26 cellular contexts compared by ENCODE assay signal in the genomic region with DNA sequence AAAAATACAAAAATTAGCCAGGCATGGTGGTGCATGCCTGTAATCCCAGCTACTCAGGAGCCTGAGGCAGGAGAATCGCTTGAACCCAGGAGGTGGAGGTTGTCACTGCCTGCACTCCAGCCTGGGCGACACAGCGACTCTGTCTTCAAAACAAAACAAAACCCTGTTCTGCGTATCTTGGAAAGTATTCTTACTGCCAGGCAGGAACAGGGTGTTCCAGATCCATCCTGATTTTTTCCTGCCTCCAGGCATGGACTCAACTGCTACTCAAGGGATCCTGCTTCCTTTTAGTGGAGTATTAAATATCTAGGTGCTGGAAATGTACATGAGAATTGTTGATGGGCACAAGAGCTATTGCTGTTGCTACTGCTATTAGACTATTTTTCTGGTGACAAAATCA. TPM values are rescaled to one million over a fixed set of nuclear protein-coding genes. Genes with fewer than 3 reads are reported as not detected.
DNase-seq lines count a peak whose midpoint lies in the region; ATAC-seq, FAIRE-seq and TF ChIP-seq lines count a peak whose summit lies in the region.
"Had no signal": no experiment of that assay in that cellular context is flagged by ENCODE, and none has a peak within 500 bp of the region (broad histone marks: within the 10 kb centered on the region; RNA-seq: fewer than 3 reads in every experiment).

No MANE protein-coding gene starts in this region.

- H3K27me3 Mint-ChIP-seq in activated naive CD4-positive, alpha-beta T cell treated with anti-CD3 and anti-CD28 coated beads for 36 hours (ENCODE audit: low read depth) = no peaks in the 10 kb centered on the region
- no peaks in the 10 kb centered on the region for H3K27me3 Mint-ChIP-seq in activated naive CD8-positive, alpha-beta T cell treated with anti-CD3 and anti-CD28 coated beads, Interleukin-2, amount 50 U/mL, for 24 hours
- H3K27me3 Mint-ChIP-seq: CD4-positive, alpha-beta T cell had no signal

- no peak for FAIRE-seq in HepG2 (lab: Jason Lieb, UNC)
- FAIRE-seq: GM12892, RCC 7860 had no signal

- H3K9ac ChIP-seq in HepG2 (ENCODE audit: insufficient read depth, low read depth, low read length) = no peak overlapping the region
- H3K9ac ChIP-seq: BLaER1, GM23248 had no signal

- TF ChIP-seq CTCF in HepG2 (CRISPR knock-in tag; IDR thresholded peaks at IDR 0.05) (no peak), right lobe of liver (IDR thresholded peaks at IDR 0.05) (no peak), gastrocnemius medialis (IDR thresholded peaks at IDR 0.05 in 4 of 5, conservative IDR thresholded peaks at IDR 0.05 in 1 of 5) (no peak)

- no peak for TF ChIP-seq RAD21 in HepG2 (CRISPR knock-in tag; IDR thresholded peaks at IDR 0.05)

- ATAC-seq in HepG2 (no peak), right lobe of liver (no peak), gastrocnemius medialis (peak in 1 of 2 donors; percentile 58), GM21737 (IDR thresholded peaks at IDR 0.05; ENCODE audit: unreplicated experiment) (no peak)
- ATAC-seq in activated naive CD8-positive, alpha-beta T cell treated with anti-CD3 and anti-CD28 coated beads, Interleukin-2, amount 50 U/mL, for 24 hours = no peak

- CTCF ChIA-PET in activated naive CD4-positive, alpha-beta T cell treated with anti-CD3 and anti-CD28 coated beads for 36 hours (lab: Charles Lee) = no interaction called here
- CTCF ChIA-PET in HepG2 (lab: Yijun Ruan, JAX; ENCODE audit: low intra/inter-chr PET ratio, low total read pairs) = no interaction called here

- TF ChIP-seq POLR2A in HepG2 (IDR thresholded peaks at IDR 0.05; ENCODE audit: insufficient read depth in 1 of 2, low read depth in 2 of 2, low read length in 2 of 2) (0 out of 4 replicates have a peak, but pooled peaks of 1 of the 2 experiments have one; percentile 22), right lobe of liver (IDR thresholded peaks at IDR 0.05) (no peak), gastrocnemius medialis (IDR thresholded peaks at IDR 0.05) (peak in 1 of 2 donors; percentile 15)

- intact Hi-C loops in activated naive CD4-positive, alpha-beta T cell treated with anti-CD3 and anti-CD28 coated beads for 36 hours (cut with micrococcal nuclease) = no loop called here
- intact Hi-C loops in HepG2 (cut with micrococcal nuclease; ENCODE audit: unreplicated experiment) (no loop called here), right lobe of liver (cut with DNase I) (loop anchor here in 1 of 2 donors (10.0 kb wide), 1 partner anchor 83 kb away; no protein-coding TSS in a partner anchor), gastrocnemius medialis (cut with DNase I; ENCODE audit: low total_unique reads) (no loop called here)

- H2AFZ ChIP-seq in HepG2 (ENCODE audit: low read length) = no peak overlapping the region
- H2AFZ ChIP-seq: GM23248 had no signal

- H4K20me1 ChIP-seq in HepG2 (ENCODE audit: insufficient read depth, low read length) = peaks cover 13% of the 10 kb centered on the region

- in situ Hi-C loops in HepG2 (cut with HindIII; ENCODE audit: extremely low pct_ligation_motif_present, low pct_unique_long_range_greater_than_20kb) (loop anchor here (5.0 kb wide), 1 partner anchor 85 kb away; no protein-coding TSS in a partner anchor), gastrocnemius medialis (cut with MboI; ENCODE audit: low sequenced_read_pairs in 4 of 4) (no loop called here)

- H3K27ac ChIP-seq in HepG2 (ENCODE audit: extremely low read length, insufficient read depth, low read length) = no peak overlapping the region
- no peak overlapping the region for H3K27ac ChIP-seq in right lobe of liver
- H3K27ac ChIP-seq in gastrocnemius medialis = peak overlapping the region in 3 of 4 donors; percentile 44 to 61 (median 57)
- H3K27ac ChIP-seq: BLaER1, GM23248 had no signal

- peaks cover 15% of the 10 kb centered on the region for H3K9me3 Mint-ChIP-seq in activated naive CD4-positive, alpha-beta T cell treated with anti-CD3 and anti-CD28 coated beads for 36 hours
- H3K9me3 Mint-ChIP-seq in activated naive CD8-positive, alpha-beta T cell treated with anti-CD3 and anti-CD28 coated beads, Interleukin-2, amount 50 U/mL, for 24 hours = peaks cover 9% of the 10 kb centered on the region

- BruUV-seq in HepG2 (replicated peaks; lab: Mats Ljungman, UMichigan) = no TSS peak

- H3K4me1 ChIP-seq in HepG2 (ENCODE audit: insufficient read depth, low read length) (peaks cover 37% of the 10 kb centered on the region), right lobe of liver (no peaks in the 10 kb centered on the region), gastrocnemius medialis (no peaks in the 10 kb centered on the region)
- H3K4me1 ChIP-seq: BLaER1, Caco-2 had no signal

- TF ChIP-seq EP300 in HepG2 (IDR thresholded peaks at IDR 0.05; ENCODE audit: low read depth in 2 of 2, low read length in 2 of 2) (no peak), HepG2 (CRISPR knock-in tag; IDR thresholded peaks at IDR 0.05; ENCODE audit: borderline replicate concordance) (no peak)

- DNase-seq in activated naive CD4-positive, alpha-beta T cell treated with anti-CD3 and anti-CD28 coated beads for 36 hours = no peak
- no peak for DNase-seq in activated naive CD4-positive, alpha-beta T cell (lab: John Stamatoyannopoulos, UW)
- DNase-seq in HepG2 (ENCODE audit: low spot score) = no peak
- DNase-seq in right lobe of liver = no peak
- no peak for DNase-seq in activated naive CD8-positive, alpha-beta T cell treated with anti-CD3 and anti-CD28 coated beads, Interleukin-2, amount 50 U/mL, for 24 hours
- DNase-seq in gastrocnemius medialis = no peak
- no peak for DNase-seq in kidney glomerular epithelial cell (lab: John Stamatoyannopoulos, UW)
- DNase-seq: ACHN; Caco-2; CD4-positive, alpha-beta T cell; DMS 273 treated with DMSO at 0.1 percent for 48 hours; DND-41; GM23248; H9; HFFc6; MG63; NCI-H1417; NCI-H1694 treated with DMSO at 0.1 percent for 48 hours; NCI-H2081 treated with DMSO at 0.1 percent for 48 hours; NCI-H2171 treated with DMSO at 0.1 percent for 48 hours; NCI-H524 treated with DMSO at 0.1 percent for 48 hours; NCI-H82 had no signal

- peak overlapping the region; percentile 51 for H3K27ac Mint-ChIP-seq in activated naive CD4-positive, alpha-beta T cell treated with anti-CD3 and anti-CD28 coated beads for 36 hours
- peak overlapping the region; percentile 18 for H3K27ac Mint-ChIP-seq in activated naive CD8-positive, alpha-beta T cell treated with anti-CD3 and anti-CD28 coated beads, Interleukin-2, amount 50 U/mL, for 24 hours
- H3K27ac Mint-ChIP-seq: CD4-positive, alpha-beta T cell had no signal

- H3K9me3 ChIP-seq in HepG2 (ENCODE audit: low read length) (peaks cover 13% of the 10 kb centered on the region), right lobe of liver (no peaks in the 10 kb centered on the region), gastrocnemius medialis (no peaks in the 10 kb centered on the region)

- H3K27me3 ChIP-seq in HepG2 (ENCODE audit: control insufficient read depth in 1 of 2, insufficient read depth in 2 of 2, low read length in 2 of 2) = no peaks in the 10 kb centered on the region
- no peaks in the 10 kb centered on the region for H3K27me3 ChIP-seq in right lobe of liver
- no peaks in the 10 kb centered on the region for H3K27me3 ChIP-seq in gastrocnemius medialis
- H3K27me3 ChIP-seq: BLaER1, MG63 had no signal

- WGBS in HepG2 (ENCODE audit: low lambda C conversion rate) = 100% methylated on average over 4 of the region's 4 CpGs
- WGBS in right lobe of liver (ENCODE audit: insufficient coverage, low coverage, low lambda C conversion rate, missing lambda C conversion rate) = 90% methylated on average over 4 of the region's 4 CpGs

- H3K4me2 ChIP-seq in HepG2 (ENCODE audit: low read depth, low read length) = no peak overlapping the region
- H3K4me2 ChIP-seq: BLaER1 had no signal

- H3K4me1 Mint-ChIP-seq in activated naive CD4-positive, alpha-beta T cell treated with anti-CD3 and anti-CD28 coated beads for 36 hours (ENCODE audit: low read depth) = peaks cover 33% of the 10 kb centered on the region
- H3K4me1 Mint-ChIP-seq in activated naive CD8-positive, alpha-beta T cell treated with anti-CD3 and anti-CD28 coated beads, Interleukin-2, amount 50 U/mL, for 24 hours = peaks cover 21% of the 10 kb centered on the region
- H3K4me1 Mint-ChIP-seq: H9 had no signal

- peaks cover 21% of the 10 kb centered on the region for H3K79me2 ChIP-seq in HepG2 (ENCODE audit: insufficient read depth, low read length)

- POLR2A ChIA-PET in HepG2 (lab: Yijun Ruan, JAX) = interaction anchor here (1.4 to 5.3 kb wide), 2 partner anchors 12 to 36 kb away, joined by 6 to 62 read pairs; a partner anchor contains a TSS

- H3K36me3 Mint-ChIP-seq in activated naive CD4-positive, alpha-beta T cell treated with anti-CD3 and anti-CD28 coated beads for 36 hours (ENCODE audit: low read depth) = peaks cover 77% of the 10 kb centered on the region
- H3K36me3 Mint-ChIP-seq in activated naive CD8-positive, alpha-beta T cell treated with anti-CD3 and anti-CD28 coated beads, Interleukin-2, amount 50 U/mL, for 24 hours (ENCODE audit: low read depth) = peaks cover 88% of the 10 kb centered on the region

- no peak overlapping the region for H3K4me3 Mint-ChIP-seq in activated naive CD4-positive, alpha-beta T cell treated with anti-CD3 and anti-CD28 coated beads for 36 hours
- no peak overlapping the region for H3K4me3 Mint-ChIP-seq in activated naive CD8-positive, alpha-beta T cell treated with anti-CD3 and anti-CD28 coated beads, Interleukin-2, amount 50 U/mL, for 24 hours
- H3K4me3 Mint-ChIP-seq: CD4-positive, alpha-beta T cell; H9; HFFc6 had no signal

- no peak overlapping the region for H3K4me3 ChIP-seq in HepG2 (replicated peaks in 1 of 3; ENCODE audit: insufficient read depth in 1 of 3, low read depth in 2 of 3, low read length in 3 of 3)
- H3K4me3 ChIP-seq in right lobe of liver = no peak overlapping the region
- no peak overlapping the region for H3K4me3 ChIP-seq in gastrocnemius medialis
- H3K4me3 ChIP-seq: BLaER1, GM23248, MG63 had no signal

- peaks cover 20 to 55% of the 10 kb centered on the region in 2 experiments for H3K36me3 ChIP-seq in HepG2 (replicated peaks in 1 of 2; ENCODE audit: control insufficient read depth in 1 of 2, insufficient read depth in 2 of 2, low read length in 2 of 2)
- peaks cover 17 to 68% (median 44%) of the 10 kb centered on the region in 4 donors for H3K36me3 ChIP-seq in right lobe of liver
- H3K36me3 ChIP-seq in gastrocnemius medialis = peaks cover 6 to 58% of the 10 kb centered on the region in 2 donors

RNA-seq across cellular contexts. Expression of a gene that starts 12.3 kb away (rescaled TPM):
- total RNA-seq in activated naive CD4-positive, alpha-beta T cell treated with anti-CD3 and anti-CD28 coated beads for 36 hours = 1,000 to 10,000 TPM; 1,191 to 1,210 TPM
- total RNA-seq in HepG2 (2016; rRNA removed; fragmentation: Illumina TruSeq; extraction: Trizol) (2,610 and 3,898 TPM in 2 replicates), right lobe of liver (100 to 1,000 TPM; 241 to 552 (median 353) TPM), gastrocnemius medialis (100 to 1,000 TPM in 1 of 4 donors, 10 to 100 TPM in 3; 82.0 to 104 (median 88.2) TPM)
- 294 and 363 TPM in 2 replicates for total RNA-seq in HepG2 (2016; cell fraction: cytosol; rRNA removed; fragmentation: Illumina TruSeq; extraction: Trizol; ENCODE audit: low read depth)
- total RNA-seq in HepG2 (2016; cell fraction: insoluble cytoplasmic fraction; rRNA removed; fragmentation: Illumina TruSeq; extraction: Trizol) = 2,668 and 3,847 TPM in 2 replicates
- total RNA-seq in HepG2 (2016; cell fraction: membrane; rRNA removed; fragmentation: Illumina TruSeq; extraction: Trizol) = 777 and 956 TPM in 2 replicates
- 1,442 and 1,577 TPM in 2 replicates for total RNA-seq in HepG2 (2016; cell fraction: nucleus; rRNA removed; fragmentation: Illumina TruSeq; extraction: Trizol)
- polyA plus RNA-seq in HepG2 (2011; rRNA removed) = 541 and 685 TPM in 2 replicates
- 337 and 401 TPM in 2 replicates for polyA plus RNA-seq in HepG2 (2011; cell fraction: cytosol; rRNA removed)
- 282 and 392 TPM in 2 replicates for polyA plus RNA-seq in HepG2 (2011; cell fraction: nucleus; rRNA removed)
- 1,241 and 1,531 TPM in 2 replicates for polyA plus RNA-seq in HepG2 (2012)
- polyA plus RNA-seq in HepG2 (2016; cell fraction: cytosol; fragmentation: Illumina TruSeq; extraction: Trizol; ENCODE audit: low read depth) = 214 and 254 TPM in 2 replicates
- 3,105 and 3,208 TPM in 2 replicates for polyA plus RNA-seq in HepG2 (2016; cell fraction: insoluble cytoplasmic fraction; fragmentation: Illumina TruSeq; extraction: Trizol; ENCODE audit: low read depth)
- polyA plus RNA-seq in HepG2 (2016; cell fraction: membrane; fragmentation: Illumina TruSeq; extraction: Trizol; ENCODE audit: low read depth) = 499 and 587 TPM in 2 replicates
- polyA plus RNA-seq in HepG2 (2016; cell fraction: nucleus; fragmentation: Illumina TruSeq; extraction: Trizol; ENCODE audit: insufficient read depth, low read depth) = 1,541 and 1,640 TPM in 2 replicates
- polyA minus RNA-seq in HepG2 (2011; rRNA and poly(A)+ RNA removed; ENCODE audit: low replicate concordance) = 396 and 646 TPM in 2 replicates
- 759 and 815 TPM in 2 replicates for polyA minus RNA-seq in HepG2 (2011; cell fraction: cytosol; rRNA and poly(A)+ RNA removed)
- 956 and 1,197 TPM in 2 replicates for polyA minus RNA-seq in HepG2 (2011; cell fraction: nucleus; rRNA and poly(A)+ RNA removed)

RNA-seq across cellular contexts. Expression of a gene that starts 12.8 kb away (rescaled TPM):
- total RNA-seq in activated naive CD4-positive, alpha-beta T cell treated with anti-CD3 and anti-CD28 coated beads for 36 hours = 100 to 1,000 TPM; 294 to 310 TPM
- total RNA-seq in HepG2 (2016; rRNA removed; fragmentation: Illumina TruSeq; extraction: Trizol) = 823 and 1,040 TPM in 2 replicates
- 289 and 312 TPM in 2 replicates for total RNA-seq in HepG2 (2016; cell fraction: cytosol; rRNA removed; fragmentation: Illumina TruSeq; extraction: Trizol; ENCODE audit: low read depth)
- total RNA-seq in HepG2 (2016; cell fraction: insoluble cytoplasmic fraction; rRNA removed; fragmentation: Illumina TruSeq; extraction: Trizol) = 818 and 1,177 TPM in 2 replicates
- 277 and 288 TPM in 2 replicates for total RNA-seq in HepG2 (2016; cell fraction: membrane; rRNA removed; fragmentation: Illumina TruSeq; extraction: Trizol)
- 323 and 352 TPM in 2 replicates for total RNA-seq in HepG2 (2016; cell fraction: nucleus; rRNA removed; fragmentation: Illumina TruSeq; extraction: Trizol)
- 200 and 244 TPM in 2 replicates for polyA plus RNA-seq in HepG2 (2011; rRNA removed)
- polyA plus RNA-seq in HepG2 (2011; cell fraction: cytosol; rRNA removed) = 131 and 201 TPM in 2 replicates
- 67.1 and 99.6 TPM in 2 replicates for polyA plus RNA-seq in HepG2 (2011; cell fraction: nucleus; rRNA removed)
- 555 and 769 TPM in 2 replicates for polyA plus RNA-seq in HepG2 (2012)
- polyA plus RNA-seq in HepG2 (2016; cell fraction: cytosol; fragmentation: Illumina TruSeq; extraction: Trizol; ENCODE audit: low read depth) = 404 and 477 TPM in 2 replicates
- 1,596 and 2,077 TPM in 2 replicates for polyA plus RNA-seq in HepG2 (2016; cell fraction: insoluble cytoplasmic fraction; fragmentation: Illumina TruSeq; extraction: Trizol; ENCODE audit: low read depth)
- polyA plus RNA-seq in HepG2 (2016; cell fraction: membrane; fragmentation: Illumina TruSeq; extraction: Trizol; ENCODE audit: low read depth) = 353 and 396 TPM in 2 replicates
- polyA plus RNA-seq in HepG2 (2016; cell fraction: nucleus; fragmentation: Illumina TruSeq; extraction: Trizol; ENCODE audit: insufficient read depth, low read depth) = 750 and 786 TPM in 2 replicates
- polyA minus RNA-seq in HepG2 (2011; rRNA and poly(A)+ RNA removed; ENCODE audit: low replicate concordance) = 16.5 and 17.8 TPM in 2 replicates
- polyA minus RNA-seq in HepG2 (2011; cell fraction: cytosol; rRNA and poly(A)+ RNA removed) = 49.8 and 52.9 TPM in 2 replicates
- 107 and 118 TPM in 2 replicates for polyA minus RNA-seq in HepG2 (2011; cell fraction: nucleus; rRNA and poly(A)+ RNA removed)
- 100 to 1,000 TPM in 4 of 6 experiments, 10 to 100 TPM in 2; 91.8 to 318 (median 209) TPM for total RNA-seq in right lobe of liver
- total RNA-seq in gastrocnemius medialis = 100 to 1,000 TPM in 1 of 4 donors, 10 to 100 TPM in 3; 43.2 to 122 (median 88.0) TPM

RNA-seq across cellular contexts. Expression of a gene that starts 28.5 kb away (rescaled TPM):
- total RNA-seq in activated naive CD4-positive, alpha-beta T cell treated with anti-CD3 and anti-CD28 coated beads for 36 hours = 10 to 100 TPM; 10.7 to 14.1 TPM
- total RNA-seq in HepG2 (2016; rRNA removed; fragmentation: Illumina TruSeq; extraction: Trizol) (38.6 and 68.3 TPM in 2 replicates), right lobe of liver (10 to 100 TPM in 2 of 6 experiments, 1 to 10 TPM in 4; 3.4 to 10.7 (median 8.0) TPM), gastrocnemius medialis (10 to 100 TPM; 29.3 to 41.3 (median 38.2) TPM)
- total RNA-seq in HepG2 (2016; cell fraction: cytosol; rRNA removed; fragmentation: Illumina TruSeq; extraction: Trizol; ENCODE audit: low read depth) = 9.3 and 12.1 TPM in 2 replicates
- total RNA-seq in HepG2 (2016; cell fraction: insoluble cytoplasmic fraction; rRNA removed; fragmentation: Illumina TruSeq; extraction: Trizol) = 40.9 and 72.6 TPM in 2 replicates
- 18.9 and 19.0 TPM in 2 replicates for total RNA-seq in HepG2 (2016; cell fraction: membrane; rRNA removed; fragmentation: Illumina TruSeq; extraction: Trizol)
- total RNA-seq in HepG2 (2016; cell fraction: nucleus; rRNA removed; fragmentation: Illumina TruSeq; extraction: Trizol) = 24.2 and 27.0 TPM in 2 replicates
- 21.6 and 35.7 TPM in 2 replicates for polyA plus RNA-seq in HepG2 (2011; rRNA removed)
- 14.7 and 22.7 TPM in 2 replicates for polyA plus RNA-seq in HepG2 (2011; cell fraction: cytosol; rRNA removed)
- 5.7 and 6.8 TPM in 2 replicates for polyA plus RNA-seq in HepG2 (2011; cell fraction: nucleus; rRNA removed)
- 35.0 and 42.6 TPM in 2 replicates for polyA plus RNA-seq in HepG2 (2012)
- polyA plus RNA-seq in HepG2 (2016; cell fraction: cytosol; fragmentation: Illumina TruSeq; extraction: Trizol; ENCODE audit: low read depth) = 4.4 and 4.5 TPM in 2 replicates
- 81.1 and 90.4 TPM in 2 replicates for polyA plus RNA-seq in HepG2 (2016; cell fraction: insoluble cytoplasmic fraction; fragmentation: Illumina TruSeq; extraction: Trizol; ENCODE audit: low read depth)
- 10.8 and 11.2 TPM in 2 replicates for polyA plus RNA-seq in HepG2 (2016; cell fraction: membrane; fragmentation: Illumina TruSeq; extraction: Trizol; ENCODE audit: low read depth)
- polyA plus RNA-seq in HepG2 (2016; cell fraction: nucleus; fragmentation: Illumina TruSeq; extraction: Trizol; ENCODE audit: insufficient read depth, low read depth) = 35.1 and 36.4 TPM in 2 replicates
- 4.3 and 6.0 TPM in 2 replicates for polyA minus RNA-seq in HepG2 (2011; rRNA and poly(A)+ RNA removed; ENCODE audit: low replicate concordance)
- polyA minus RNA-seq in HepG2 (2011; cell fraction: cytosol; rRNA and poly(A)+ RNA removed) = 19.6 and 25.8 TPM in 2 replicates
- polyA minus RNA-seq in HepG2 (2011; cell fraction: nucleus; rRNA and poly(A)+ RNA removed) = 30.6 and 35.3 TPM in 2 replicates

RNA-seq across cellular contexts. Expression of a gene that starts 34.0 kb away (rescaled TPM):
- 10 to 100 TPM; 17.5 to 17.8 TPM for total RNA-seq in activated naive CD4-positive, alpha-beta T cell treated with anti-CD3 and anti-CD28 coated beads for 36 hours
- total RNA-seq in HepG2 (2016; rRNA removed; fragmentation: Illumina TruSeq; extraction: Trizol) (34.9 and 41.8 TPM in 2 replicates), right lobe of liver (10 to 100 TPM; 11.7 to 23.7 (median 17.1) TPM), gastrocnemius medialis (10 to 100 TPM in 2 of 4 donors, 1 to 10 TPM in 2; 7.4 to 21.5 (median 13.7) TPM)
- 13.9 and 15.1 TPM in 2 replicates for total RNA-seq in HepG2 (2016; cell fraction: cytosol; rRNA removed; fragmentation: Illumina TruSeq; extraction: Trizol; ENCODE audit: low read depth)
- 36.3 and 46.6 TPM in 2 replicates for total RNA-seq in HepG2 (2016; cell fraction: insoluble cytoplasmic fraction; rRNA removed; fragmentation: Illumina TruSeq; extraction: Trizol)
- 27.0 and 28.4 TPM in 2 replicates for total RNA-seq in HepG2 (2016; cell fraction: membrane; rRNA removed; fragmentation: Illumina TruSeq; extraction: Trizol)
- total RNA-seq in HepG2 (2016; cell fraction: nucleus; rRNA removed; fragmentation: Illumina TruSeq; extraction: Trizol) = 17.9 and 20.6 TPM in 2 replicates
- 4.2 and 4.6 TPM in 2 replicates for polyA plus RNA-seq in HepG2 (2011; rRNA removed)
- 2.2 and 4.2 TPM in 2 replicates for polyA plus RNA-seq in HepG2 (2011; cell fraction: cytosol; rRNA removed)
- 2.8 and 3.0 TPM in 2 replicates for polyA plus RNA-seq in HepG2 (2011; cell fraction: nucleus; rRNA removed)
- polyA plus RNA-seq in HepG2 (2012) = 15.3 and 22.1 TPM in 2 replicates
- 3.0 and 3.1 TPM in 2 replicates for polyA plus RNA-seq in HepG2 (2016; cell fraction: cytosol; fragmentation: Illumina TruSeq; extraction: Trizol; ENCODE audit: low read depth)
- 36.5 and 43.5 TPM in 2 replicates for polyA plus RNA-seq in HepG2 (2016; cell fraction: insoluble cytoplasmic fraction; fragmentation: Illumina TruSeq; extraction: Trizol; ENCODE audit: low read depth)
- 6.5 and 8.6 TPM in 2 replicates for polyA plus RNA-seq in HepG2 (2016; cell fraction: membrane; fragmentation: Illumina TruSeq; extraction: Trizol; ENCODE audit: low read depth)
- polyA plus RNA-seq in HepG2 (2016; cell fraction: nucleus; fragmentation: Illumina TruSeq; extraction: Trizol; ENCODE audit: insufficient read depth, low read depth) = 16.1 and 16.4 TPM in 2 replicates
- 2.2 and 8.1 TPM in 2 replicates for polyA minus RNA-seq in HepG2 (2011; rRNA and poly(A)+ RNA removed; ENCODE audit: low replicate concordance)
- 6.9 and 8.3 TPM in 2 replicates for polyA minus RNA-seq in HepG2 (2011; cell fraction: cytosol; rRNA and poly(A)+ RNA removed)
- polyA minus RNA-seq in HepG2 (2011; cell fraction: nucleus; rRNA and poly(A)+ RNA removed) = 25.2 and 29.4 TPM in 2 replicates

RNA-seq across cellular contexts. Expression of a gene that starts 52.6 kb away (rescaled TPM):
- 100 to 1,000 TPM; 235 to 248 TPM for total RNA-seq in activated naive CD4-positive, alpha-beta T cell treated with anti-CD3 and anti-CD28 coated beads for 36 hours
- total RNA-seq in HepG2 (2016; rRNA removed; fragmentation: Illumina TruSeq; extraction: Trizol) = 387 and 499 TPM in 2 replicates
- 16.2 and 16.5 TPM in 2 replicates for total RNA-seq in HepG2 (2016; cell fraction: cytosol; rRNA removed; fragmentation: Illumina TruSeq; extraction: Trizol; ENCODE audit: low read depth)
- 367 and 489 TPM in 2 replicates for total RNA-seq in HepG2 (2016; cell fraction: insoluble cytoplasmic fraction; rRNA removed; fragmentation: Illumina TruSeq; extraction: Trizol)
- 49.3 and 53.4 TPM in 2 replicates for total RNA-seq in HepG2 (2016; cell fraction: membrane; rRNA removed; fragmentation: Illumina TruSeq; extraction: Trizol)
- 418 and 502 TPM in 2 replicates for total RNA-seq in HepG2 (2016; cell fraction: nucleus; rRNA removed; fragmentation: Illumina TruSeq; extraction: Trizol)
- polyA plus RNA-seq in HepG2 (2011; rRNA removed) = 677 and 750 TPM in 2 replicates
- polyA plus RNA-seq in HepG2 (2011; cell fraction: cytosol; rRNA removed) = 115 and 183 TPM in 2 replicates
- 1,965 and 2,535 TPM in 2 replicates for polyA plus RNA-seq in HepG2 (2011; cell fraction: nucleus; rRNA removed)
- 375 and 468 TPM in 2 replicates for polyA plus RNA-seq in HepG2 (2012)
- polyA plus RNA-seq in HepG2 (2016; cell fraction: cytosol; fragmentation: Illumina TruSeq; extraction: Trizol; ENCODE audit: low read depth) = 9.7 and 15.8 TPM in 2 replicates
- polyA plus RNA-seq in HepG2 (2016; cell fraction: insoluble cytoplasmic fraction; fragmentation: Illumina TruSeq; extraction: Trizol; ENCODE audit: low read depth) = 424 and 448 TPM in 2 replicates
- 27.7 and 44.3 TPM in 2 replicates for polyA plus RNA-seq in HepG2 (2016; cell fraction: membrane; fragmentation: Illumina TruSeq; extraction: Trizol; ENCODE audit: low read depth)
- 790 and 818 TPM in 2 replicates for polyA plus RNA-seq in HepG2 (2016; cell fraction: nucleus; fragmentation: Illumina TruSeq; extraction: Trizol; ENCODE audit: insufficient read depth, low read depth)
- polyA minus RNA-seq in HepG2 (2011; rRNA and poly(A)+ RNA removed; ENCODE audit: low replicate concordance) = 198 and 376 TPM in 2 replicates
- 123 TPM in 2 replicates for polyA minus RNA-seq in HepG2 (2011; cell fraction: cytosol; rRNA and poly(A)+ RNA removed)
- 1,412 and 1,821 TPM in 2 replicates for polyA minus RNA-seq in HepG2 (2011; cell fraction: nucleus; rRNA and poly(A)+ RNA removed)
- total RNA-seq in right lobe of liver = 100 to 1,000 TPM in 3 of 6 experiments, 10 to 100 TPM in 3; 74.6 to 113 (median 100) TPM
- 100 to 1,000 TPM; 137 to 297 (median 158) TPM for total RNA-seq in gastrocnemius medialis

Comparison
In these comparisons a context has a peak if more than half of its experiments do, and no peak if none do; other contexts are left out.
1. H3K27ac ChIP-seq: peak in gastrocnemius medialis (3 of 4); none in HepG2 (single experiment) and right lobe of liver (0 of 3).